ENCODE assay signal across 28 cellular contexts in the genomic region with DNA sequence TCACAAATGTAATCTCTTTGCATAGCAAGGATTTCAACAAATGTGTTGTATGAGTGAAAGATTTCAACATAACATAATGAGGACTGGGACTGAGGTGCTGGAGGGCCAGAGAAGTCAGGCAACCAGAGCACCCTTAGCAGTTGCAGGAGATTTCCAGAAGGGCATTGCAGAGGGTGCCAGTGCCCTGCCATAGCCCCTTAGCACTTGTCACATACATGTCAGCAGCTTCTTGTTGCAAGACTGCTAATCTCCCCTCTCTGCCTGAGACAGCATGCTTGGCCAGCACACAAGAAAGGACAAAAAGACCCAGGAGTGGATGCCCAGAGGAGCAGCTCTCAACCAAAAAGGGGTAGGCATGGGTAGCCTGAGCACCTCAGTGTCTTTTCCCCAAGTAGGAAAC. TPM values are rescaled to one million over a fixed set of nuclear protein-coding genes. Genes with fewer than 3 reads are reported as not detected.
DNase-seq lines count a peak whose midpoint lies in the region; ATAC-seq and TF ChIP-seq lines count a peak whose summit lies in the region.
"Had no signal": no experiment of that assay in that cellular context is flagged by ENCODE, and none has a peak within 500 bp of the region (broad histone marks: within the 10 kb centered on the region; RNA-seq: fewer than 3 reads in every experiment).

No MANE protein-coding gene starts in this region.

- no peak overlapping the region for H2AFZ ChIP-seq in OCI-LY1 (ENCODE audit: low read length)
- H2AFZ ChIP-seq in neuron (ENCODE audit: low read depth, low read length): peak overlapping the region; percentile 82
- H2AFZ ChIP-seq: PC-9 had no signal

- H3K9me2 ChIP-seq in OCI-LY1 (ENCODE audit: low read depth, low read length): no peaks in the 10 kb centered on the region

- H3K27me3 Mint-ChIP-seq in chondrocyte (ENCODE audit: low read depth): no peaks in the 10 kb centered on the region
- H3K27me3 Mint-ChIP-seq in activated CD4-positive, alpha-beta T cell treated with anti-CD3 and anti-CD28 coated beads, Interleukin-2, amount 10 ng/mL, durations not matched to agents 24 days and 14 days: no peaks in the 10 kb centered on the region
- H3K27me3 Mint-ChIP-seq: CD4-positive, alpha-beta memory T cell had no signal

- no peak for TF ChIP-seq POLR2A in esophagus squamous epithelium (IDR thresholded peaks at IDR 0.05)

- no peaks in the 10 kb centered on the region for H3K27me3 ChIP-seq in HUES64 (ENCODE audit: insufficient read depth, low read length)
- H3K27me3 ChIP-seq in OCI-LY1 (ENCODE audit: insufficient read depth, low read length): no peaks in the 10 kb centered on the region
- no peaks in the 10 kb centered on the region for H3K27me3 ChIP-seq in neuron (ENCODE audit: insufficient read depth, low read length)
- no peaks in the 10 kb centered on the region for H3K27me3 ChIP-seq in esophagus squamous epithelium
- H3K27me3 ChIP-seq: BLaER1 treated with 17β-estradiol and CSF1 and Interleukin-3, amounts not matched to agents 10 nM and 100 nM had no signal

- peak overlapping the region; percentile 1; the same call in 1 of the 2 replicates for H3K27ac ChIP-seq in HUES64 (ENCODE audit: low read depth, low read length)
- peak overlapping the region; percentile 48 for H3K27ac ChIP-seq in OCI-LY1 (ENCODE audit: low read depth, low read length, poor library complexity, severe bottlenecking)
- H3K27ac ChIP-seq in esophagus squamous epithelium: peak overlapping the region in 1 of 4 donors; percentile 57
- H3K27ac ChIP-seq: A549; BLaER1 treated with 17β-estradiol and CSF1 and Interleukin-3, amounts not matched to agents 10 nM and 100 nM; PC-9 had no signal

- intact Hi-C loops in esophagus squamous epithelium (cut with DNase I): no loop called here
- intact Hi-C loops in activated CD4-positive, alpha-beta T cell treated with anti-CD3 and anti-CD28 coated beads, Interleukin-2, amount 10 ng/mL, durations not matched to agents 24 days and 14 days (cut with micrococcal nuclease): no loop called here

- no peaks in the 10 kb centered on the region for H3K79me2 ChIP-seq in OCI-LY1 (ENCODE audit: insufficient read depth, low read length)

- DNase-seq in chondrocyte (ENCODE audit: low spot score): no peak
- DNase-seq in esophagus squamous epithelium (lab: John Stamatoyannopoulos, UW): no peak
- DNase-seq in activated CD4-positive, alpha-beta T cell treated with anti-CD3 and anti-CD28 coated beads, Interleukin-2, amount 10 ng/mL, durations not matched to agents 24 days and 14 days: no peak
- DNase-seq: AML-193; Caco-2; CD4-positive, alpha-beta memory T cell; GOT3; HCEC 1CT; KG1; MM.1S; NCI-H1048; NCI-H1417; NCI-H1694; NCI-H2029 treated with DMSO at 0.1 percent for 48 hours; NCI-H446 treated with DMSO at 0.1 percent for 48 hours; NCI-H526; NCI-H82; NK-92 treated with Interleukin-12 subunit alpha and Interleukin-12 subunit beta, amount 100 ng/mL, for 24 hours; PC-9; SHP77 treated with DMSO at 0.1 percent for 48 hours had no signal

- peak overlapping the region; percentile 33 for H3K27ac Mint-ChIP-seq in chondrocyte (ENCODE audit: unreplicated experiment)
- no peak overlapping the region for H3K27ac Mint-ChIP-seq in activated CD4-positive, alpha-beta T cell treated with anti-CD3 and anti-CD28 coated beads, Interleukin-2, amount 10 ng/mL, durations not matched to agents 24 days and 14 days
- H3K27ac Mint-ChIP-seq: CD4-positive, alpha-beta memory T cell had no signal

- H3F3A ChIP-seq in OCI-LY1 (ENCODE audit: insufficient read depth, low read length): no peaks in the 10 kb centered on the region

- H3K9ac ChIP-seq in HUES64 (ENCODE audit: low read depth, low read length): no peak overlapping the region
- peak overlapping the region; percentile 31; the same call in 1 of the 2 replicates for H3K9ac ChIP-seq in OCI-LY1 (ENCODE audit: low read length)
- H3K9ac ChIP-seq: BLaER1 treated with 17β-estradiol and CSF1 and Interleukin-3, amounts not matched to agents 10 nM and 100 nM had no signal

- no peak overlapping the region for H3K4me2 ChIP-seq in OCI-LY1 (ENCODE audit: low read length)
- H3K4me2 ChIP-seq: A549; BLaER1 treated with 17β-estradiol and CSF1 and Interleukin-3, amounts not matched to agents 10 nM and 100 nM; PC-9 had no signal

- peaks cover 52% of the 10 kb centered on the region for H3K4me1 Mint-ChIP-seq in chondrocyte (ENCODE audit: low read depth)
- no peaks in the 10 kb centered on the region for H3K4me1 Mint-ChIP-seq in activated CD4-positive, alpha-beta T cell treated with anti-CD3 and anti-CD28 coated beads, Interleukin-2, amount 10 ng/mL, durations not matched to agents 24 days and 14 days
- H3K4me1 Mint-ChIP-seq: CD4-positive, alpha-beta memory T cell had no signal

- peaks cover 1% of the 10 kb centered on the region for H3K36me3 Mint-ChIP-seq in chondrocyte (ENCODE audit: low read depth)
- H3K36me3 Mint-ChIP-seq in activated CD4-positive, alpha-beta T cell treated with anti-CD3 and anti-CD28 coated beads, Interleukin-2, amount 10 ng/mL, durations not matched to agents 24 days and 14 days (ENCODE audit: low read depth): no peaks in the 10 kb centered on the region
- H3K36me3 Mint-ChIP-seq: CD4-positive, alpha-beta memory T cell had no signal

- TF ChIP-seq CTCF in OCI-LY1 (IDR thresholded peaks at IDR 0.05; ENCODE audit: low read length): no peak
- TF ChIP-seq CTCF in chondrocyte (IDR thresholded peaks at IDR 0.05): no peak
- no peak for TF ChIP-seq CTCF in esophagus squamous epithelium (IDR thresholded peaks at IDR 0.05)

- ATAC-seq in HG03039 (IDR thresholded peaks at IDR 0.05; ENCODE audit: unreplicated experiment): no peak
- ATAC-seq: A549, GM12878 had no signal

- peaks cover 3% of the 10 kb centered on the region for H3K9me3 Mint-ChIP-seq in chondrocyte (ENCODE audit: low read depth)
- H3K9me3 Mint-ChIP-seq in activated CD4-positive, alpha-beta T cell treated with anti-CD3 and anti-CD28 coated beads, Interleukin-2, amount 10 ng/mL, durations not matched to agents 24 days and 14 days: no peaks in the 10 kb centered on the region

- H3K9me3 ChIP-seq in HUES64 (ENCODE audit: insufficient read depth, low read depth, low read length): no peaks in the 10 kb centered on the region
- H3K9me3 ChIP-seq in OCI-LY1 (ENCODE audit: low read length): no peaks in the 10 kb centered on the region
- H3K9me3 ChIP-seq in neuron (ENCODE audit: low read length): no peaks in the 10 kb centered on the region
- no peaks in the 10 kb centered on the region for H3K9me3 ChIP-seq in esophagus squamous epithelium
- H3K9me3 ChIP-seq: A549 had no signal

- no peaks in the 10 kb centered on the region for H4K20me1 ChIP-seq in OCI-LY1 (ENCODE audit: insufficient read depth, low read length)
- H4K20me1 ChIP-seq: BLaER1 treated with 17β-estradiol and CSF1 and Interleukin-3, amounts not matched to agents 10 nM and 100 nM had no signal

- H3K4me1 ChIP-seq in HUES64 (ENCODE audit: insufficient read depth, low read length) (peaks cover 14% of the 10 kb centered on the region), OCI-LY1 (ENCODE audit: insufficient read depth, low read length, severe bottlenecking) (peaks cover 41% of the 10 kb centered on the region), neuron (ENCODE audit: insufficient read depth, low read length) (peaks cover 23% of the 10 kb centered on the region), esophagus squamous epithelium (peaks cover 7 to 51% (median 9%) of the 10 kb centered on the region in 3 donors)
- H3K4me1 ChIP-seq: A549; BLaER1 treated with 17β-estradiol and CSF1 and Interleukin-3, amounts not matched to agents 10 nM and 100 nM; Caco-2 had no signal

- H3K4me3 ChIP-seq in HUES64 (ENCODE audit: low read length): no peak overlapping the region
- no peak overlapping the region for H3K4me3 ChIP-seq in OCI-LY1 (ENCODE audit: low read depth, low read length, poor library complexity, severe bottlenecking)
- H3K4me3 ChIP-seq in neuron (ENCODE audit: low read length): no peak overlapping the region
- no peak overlapping the region for H3K4me3 ChIP-seq in esophagus squamous epithelium
- H3K4me3 ChIP-seq: A549; BLaER1 treated with 17β-estradiol and CSF1 and Interleukin-3, amounts not matched to agents 10 nM and 100 nM; GM12878; PC-9 had no signal

- no peak overlapping the region for H3K4me3 Mint-ChIP-seq in chondrocyte (ENCODE audit: unreplicated experiment)
- H3K4me3 Mint-ChIP-seq in activated CD4-positive, alpha-beta T cell treated with anti-CD3 and anti-CD28 coated beads, Interleukin-2, amount 10 ng/mL, durations not matched to agents 24 days and 14 days: no peak overlapping the region
- H3K4me3 Mint-ChIP-seq: CD4-positive, alpha-beta memory T cell had no signal

- H3K36me3 ChIP-seq in HUES64 (ENCODE audit: insufficient read depth, low read length) (no peaks in the 10 kb centered on the region), OCI-LY1 (ENCODE audit: insufficient read depth, low read length) (peaks cover 91% of the 10 kb centered on the region), neuron (ENCODE audit: insufficient read depth, low read length) (no peaks in the 10 kb centered on the region), esophagus squamous epithelium (no peaks in the 10 kb centered on the region)
- H3K36me3 ChIP-seq: BLaER1 treated with 17β-estradiol and CSF1 and Interleukin-3, amounts not matched to agents 10 nM and 100 nM had no signal

RNA-seq across cellular contexts. Expression of a gene that starts 43.2 kb away (rescaled TPM):
- not detected for polyA plus RNA-seq in HUES64 (2013, experiment 1 of 2)
- not detected for polyA plus RNA-seq in HUES64 (2013, experiment 2 of 2)
- 0.51 to 4.2 TPM (median 0.90 TPM) in 3 replicates for total RNA-seq in chondrocyte
- total RNA-seq in esophagus squamous epithelium: 10 to 100 TPM in 3 of 4 donors, 1 to 10 TPM in 1; 6.0 to 25.9 (median 14.0) TPM
- total RNA-seq in activated CD4-positive, alpha-beta T cell treated with anti-CD3 and anti-CD28 coated beads, Interleukin-2, amount 10 ng/mL, durations not matched to agents 24 days and 14 days: not detected in 2 replicates
- total RNA-seq: Caco-2; CD4-positive, alpha-beta memory T cell; GM12878; IMR-90; PC-9 had no signal
- polyA plus RNA-seq: A549; CD4-positive, alpha-beta memory T cell; IMR-90 had no signal
